ENCODE assay signal across 8 cellular contexts in genomic region chr6:104682722-104683643, GRCh38.
DNase-seq lines count a peak whose midpoint lies in the region; ATAC-seq and TF ChIP-seq lines count a peak whose summit lies in the region.

No MANE protein-coding gene starts in this region.

- no peak overlapping the region for H3K4me2 ChIP-seq in OCI-LY7 (ENCODE audit: low read length)

- TF ChIP-seq CTCF in OCI-LY7 (conservative IDR thresholded peaks at IDR 0.05; ENCODE audit: low read length): peak; percentile 99

- intact Hi-C loops in OCI-LY7 (cut with micrococcal nuclease; ENCODE audit: unreplicated experiment): loop anchor here (1.0 to 5.0 kb wide), 3 partner anchors 44 to 156 kb away; no protein-coding TSS in a partner anchor

- H3K36me3 ChIP-seq in OCI-LY7 (ENCODE audit: insufficient read depth, low read length): no peaks in the 10 kb centered on the region; the same call in 1 of the 2 replicates

- H3K9me3 ChIP-seq in OCI-LY7 (ENCODE audit: low read length): peaks cover 19% of the 10 kb centered on the region; the same call in 1 of the 2 replicates

- POLR2A ChIA-PET in OCI-LY7 (lab: Charles Lee): interaction anchor here (0.6 to 0.9 kb wide), 2 partner anchors 251 to 273 kb away, joined by 3 read pairs; no protein-coding TSS in a partner anchor

- peaks cover 13% of the 10 kb centered on the region for H3K4me1 Mint-ChIP-seq in activated T-cell treated with anti-CD3 and anti-CD28 coated beads, Interleukin-2, amount 50 U/mL, for 4 hours (ENCODE audit: low read depth)

- H3K4me3 ChIP-seq in OCI-LY7 (ENCODE audit: low read depth, low read length, poor library complexity, severe bottlenecking): no peak overlapping the region

- no peaks in the 10 kb centered on the region for H3K9me2 ChIP-seq in OCI-LY7 (ENCODE audit: insufficient read depth, low read length)

- peaks cover 21% of the 10 kb centered on the region for H3K4me1 ChIP-seq in OCI-LY7 (ENCODE audit: insufficient read depth, low read length, poor library complexity, severe bottlenecking)

- peak overlapping the region; percentile 76 for H2AFZ ChIP-seq in OCI-LY7 (ENCODE audit: low read length)

- CTCF ChIA-PET in OCI-LY7 (lab: Charles Lee; ENCODE audit: unreplicated experiment): interaction anchor here (0.9 kb wide), 1 partner anchor 54 kb away, joined by 3 read pairs; no protein-coding TSS in a partner anchor

- H3K36me3 Mint-ChIP-seq in activated T-cell treated with anti-CD3 and anti-CD28 coated beads, Interleukin-2, amount 50 U/mL, for 4 hours (ENCODE audit: insufficient read depth): no peaks in the 10 kb centered on the region

- ATAC-seq in GM18907 (IDR thresholded peaks at IDR 0.05; ENCODE audit: unreplicated experiment): peak; percentile 91
- ATAC-seq in HG03103 (IDR thresholded peaks at IDR 0.05; ENCODE audit: low read depth, unreplicated experiment): peak; percentile 67
- ATAC-seq in activated T-cell treated with anti-CD3 and anti-CD28 coated beads, Interleukin-2, amount 50 U/mL, for 4 hours: peak; percentile 62 to 63

- DNase-seq in AML-193 (lab: John Stamatoyannopoulos, UW) (peak; percentile 66 to 73), OCI-LY7 (ENCODE audit: low spot score) (peak; percentile 63), germinal center (ENCODE audit: low spot score) (peak; percentile 53), renal cortical epithelial cell (ENCODE audit: low read depth) (peak; percentile 43), T1000 (lab: John Stamatoyannopoulos, UW) (no peak)
- DNase-seq in activated T-cell treated with anti-CD3 and anti-CD28 coated beads, Interleukin-2, amount 50 U/mL, for 4 hours: peak; percentile 67

- no peaks in the 10 kb centered on the region for H3K79me2 ChIP-seq in OCI-LY7 (ENCODE audit: insufficient read depth, low read depth, low read length)

- H3K27ac ChIP-seq in OCI-LY7 (ENCODE audit: low read depth, low read length, poor library complexity, severe bottlenecking): no peak overlapping the region

- BruUV-seq in OCI-LY7 (replicated peaks; lab: Mats Ljungman, UMichigan): no TSS peak

- H3K4me3 Mint-ChIP-seq in activated T-cell treated with anti-CD3 and anti-CD28 coated beads, Interleukin-2, amount 50 U/mL, for 4 hours: peak overlapping the region; percentile 23

- no peaks in the 10 kb centered on the region for H4K20me1 ChIP-seq in OCI-LY7 (ENCODE audit: insufficient read depth, low read length)

- no peaks in the 10 kb centered on the region for H3K27me3 Mint-ChIP-seq in activated T-cell treated with anti-CD3 and anti-CD28 coated beads, Interleukin-2, amount 50 U/mL, for 4 hours (ENCODE audit: low read depth)

- H3K9me3 Mint-ChIP-seq in activated T-cell treated with anti-CD3 and anti-CD28 coated beads, Interleukin-2, amount 50 U/mL, for 4 hours: peaks cover 6% of the 10 kb centered on the region
